Comparison of ENCODE assay signal across 1 cellular context in the genomic region with DNA sequence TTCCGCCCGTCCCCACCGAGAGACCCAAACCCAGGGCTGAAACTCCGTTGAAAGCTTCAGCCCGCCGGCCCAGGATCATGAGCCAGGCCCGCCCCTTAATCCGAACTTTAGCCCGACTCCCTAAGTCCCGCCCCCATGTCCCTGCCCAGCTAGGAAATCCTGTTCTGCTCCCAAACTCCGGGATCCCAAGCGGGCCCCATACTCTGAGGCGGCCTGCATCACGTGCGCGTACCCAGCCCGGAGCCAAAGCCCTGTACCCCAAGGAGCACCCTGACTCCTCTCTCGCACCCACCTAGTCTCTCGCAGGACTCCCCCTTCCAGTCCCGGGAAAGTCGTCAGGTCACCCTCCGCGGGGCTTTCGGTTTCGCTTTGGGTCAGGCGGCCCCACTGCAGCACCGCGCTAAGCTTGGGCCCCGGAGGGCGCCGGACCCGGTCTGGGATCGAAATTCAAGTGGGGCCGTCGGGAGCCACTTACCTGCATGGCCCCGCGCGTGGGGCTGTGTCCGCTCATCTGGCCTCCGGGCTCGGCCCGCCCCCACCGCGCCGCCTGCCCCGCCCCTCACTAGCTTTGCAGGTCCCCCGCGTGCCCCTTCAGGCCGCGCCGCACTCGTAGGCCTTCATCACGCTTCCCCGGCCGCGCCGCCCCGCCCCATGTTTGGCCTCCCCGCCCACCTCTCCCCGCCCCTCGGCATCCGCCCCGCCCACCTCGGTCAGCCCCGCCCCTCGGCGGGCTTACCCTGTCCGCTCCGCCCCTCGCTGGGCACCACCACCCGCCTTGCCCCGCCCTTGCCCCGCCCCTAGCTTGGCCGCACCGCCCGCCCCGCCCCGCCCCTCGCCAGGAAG.
A peak's percentile ranks its signal among the peaks of the same experiment; 100 is the strongest.
TF ChIP-seq lines count a peak whose summit lies in the region.

A gene (minus strand): TSS at position 629 of the 843 bp plus-strand sequence. CDS start 118 bp downstream, at position 511.

TF ChIP-seq in HepG2, 621 proteins besides CTCF, POLR2A, EP300 and RAD21 (continued from another document and continues in another):
- TF ChIP-seq, protein P1, sequence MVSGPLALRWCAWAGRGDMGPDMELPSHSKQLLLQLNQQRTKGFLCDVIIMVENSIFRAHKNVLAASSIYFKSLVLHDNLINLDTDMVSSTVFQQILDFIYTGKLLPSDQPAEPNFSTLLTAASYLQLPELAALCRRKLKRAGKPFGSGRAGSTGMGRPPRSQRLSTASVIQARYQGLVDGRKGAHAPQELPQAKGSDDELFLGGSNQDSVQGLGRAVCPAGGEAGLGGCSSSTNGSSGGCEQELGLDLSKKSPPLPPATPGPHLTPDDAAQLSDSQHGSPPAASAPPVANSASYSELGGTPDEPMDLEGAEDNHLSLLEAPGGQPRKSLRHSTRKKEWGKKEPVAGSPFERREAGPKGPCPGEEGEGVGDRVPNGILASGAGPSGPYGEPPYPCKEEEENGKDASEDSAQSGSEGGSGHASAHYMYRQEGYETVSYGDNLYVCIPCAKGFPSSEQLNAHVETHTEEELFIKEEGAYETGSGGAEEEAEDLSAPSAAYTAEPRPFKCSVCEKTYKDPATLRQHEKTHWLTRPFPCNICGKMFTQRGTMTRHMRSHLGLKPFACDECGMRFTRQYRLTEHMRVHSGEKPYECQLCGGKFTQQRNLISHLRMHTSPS (CRISPR knock-in tag; IDR thresholded peaks at IDR 0.05; ENCODE audit: low read depth), result peak; percentile 26; the same call in 1 of the 2 replicates
- TF ChIP-seq RFXAP (CRISPR knock-in tag; IDR thresholded peaks at IDR 0.05; ENCODE audit: borderline replicate concordance), result peak; percentile 40; the same call in 1 of the 2 replicates
- peak; percentile 59; the same call in 1 of the 2 replicates for TF ChIP-seq KLF12 (CRISPR knock-in tag; IDR thresholded peaks at IDR 0.05; ENCODE audit: borderline replicate concordance)
- peak; percentile 76; the same call in 1 of the 2 replicates for TF ChIP-seq SNAI1 (CRISPR knock-in tag; IDR thresholded peaks at IDR 0.05; ENCODE audit: borderline replicate concordance)
- TF ChIP-seq, protein P2, sequence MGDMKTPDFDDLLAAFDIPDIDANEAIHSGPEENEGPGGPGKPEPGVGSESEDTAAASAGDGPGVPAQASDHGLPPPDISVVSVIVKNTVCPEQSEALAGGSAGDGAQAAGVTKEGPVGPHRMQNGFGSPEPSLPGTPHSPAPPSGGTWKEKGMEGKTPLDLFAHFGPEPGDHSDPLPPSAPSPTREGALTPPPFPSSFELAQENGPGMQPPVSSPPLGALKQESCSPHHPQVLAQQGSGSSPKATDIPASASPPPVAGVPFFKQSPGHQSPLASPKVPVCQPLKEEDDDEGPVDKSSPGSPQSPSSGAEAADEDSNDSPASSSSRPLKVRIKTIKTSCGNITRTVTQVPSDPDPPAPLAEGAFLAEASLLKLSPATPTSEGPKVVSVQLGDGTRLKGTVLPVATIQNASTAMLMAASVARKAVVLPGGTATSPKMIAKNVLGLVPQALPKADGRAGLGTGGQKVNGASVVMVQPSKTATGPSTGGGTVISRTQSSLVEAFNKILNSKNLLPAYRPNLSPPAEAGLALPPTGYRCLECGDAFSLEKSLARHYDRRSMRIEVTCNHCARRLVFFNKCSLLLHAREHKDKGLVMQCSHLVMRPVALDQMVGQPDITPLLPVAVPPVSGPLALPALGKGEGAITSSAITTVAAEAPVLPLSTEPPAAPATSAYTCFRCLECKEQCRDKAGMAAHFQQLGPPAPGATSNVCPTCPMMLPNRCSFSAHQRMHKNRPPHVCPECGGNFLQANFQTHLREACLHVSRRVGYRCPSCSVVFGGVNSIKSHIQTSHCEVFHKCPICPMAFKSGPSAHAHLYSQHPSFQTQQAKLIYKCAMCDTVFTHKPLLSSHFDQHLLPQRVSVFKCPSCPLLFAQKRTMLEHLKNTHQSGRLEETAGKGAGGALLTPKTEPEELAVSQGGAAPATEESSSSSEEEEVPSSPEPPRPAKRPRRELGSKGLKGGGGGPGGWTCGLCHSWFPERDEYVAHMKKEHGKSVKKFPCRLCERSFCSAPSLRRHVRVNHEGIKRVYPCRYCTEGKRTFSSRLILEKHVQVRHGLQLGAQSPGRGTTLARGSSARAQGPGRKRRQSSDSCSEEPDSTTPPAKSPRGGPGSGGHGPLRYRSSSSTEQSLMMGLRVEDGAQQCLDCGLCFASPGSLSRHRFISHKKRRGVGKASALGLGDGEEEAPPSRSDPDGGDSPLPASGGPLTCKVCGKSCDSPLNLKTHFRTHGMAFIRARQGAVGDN (CRISPR knock-in tag; IDR thresholded peaks at IDR 0.05), result peak; percentile 90
- 0 out of 2 replicates have a peak, but pooled peaks have one; percentile 55 for TF ChIP-seq ZSCAN9 (CRISPR knock-in tag; IDR thresholded peaks at IDR 0.05; ENCODE audit: borderline replicate concordance)
- TF ChIP-seq, protein P3, sequence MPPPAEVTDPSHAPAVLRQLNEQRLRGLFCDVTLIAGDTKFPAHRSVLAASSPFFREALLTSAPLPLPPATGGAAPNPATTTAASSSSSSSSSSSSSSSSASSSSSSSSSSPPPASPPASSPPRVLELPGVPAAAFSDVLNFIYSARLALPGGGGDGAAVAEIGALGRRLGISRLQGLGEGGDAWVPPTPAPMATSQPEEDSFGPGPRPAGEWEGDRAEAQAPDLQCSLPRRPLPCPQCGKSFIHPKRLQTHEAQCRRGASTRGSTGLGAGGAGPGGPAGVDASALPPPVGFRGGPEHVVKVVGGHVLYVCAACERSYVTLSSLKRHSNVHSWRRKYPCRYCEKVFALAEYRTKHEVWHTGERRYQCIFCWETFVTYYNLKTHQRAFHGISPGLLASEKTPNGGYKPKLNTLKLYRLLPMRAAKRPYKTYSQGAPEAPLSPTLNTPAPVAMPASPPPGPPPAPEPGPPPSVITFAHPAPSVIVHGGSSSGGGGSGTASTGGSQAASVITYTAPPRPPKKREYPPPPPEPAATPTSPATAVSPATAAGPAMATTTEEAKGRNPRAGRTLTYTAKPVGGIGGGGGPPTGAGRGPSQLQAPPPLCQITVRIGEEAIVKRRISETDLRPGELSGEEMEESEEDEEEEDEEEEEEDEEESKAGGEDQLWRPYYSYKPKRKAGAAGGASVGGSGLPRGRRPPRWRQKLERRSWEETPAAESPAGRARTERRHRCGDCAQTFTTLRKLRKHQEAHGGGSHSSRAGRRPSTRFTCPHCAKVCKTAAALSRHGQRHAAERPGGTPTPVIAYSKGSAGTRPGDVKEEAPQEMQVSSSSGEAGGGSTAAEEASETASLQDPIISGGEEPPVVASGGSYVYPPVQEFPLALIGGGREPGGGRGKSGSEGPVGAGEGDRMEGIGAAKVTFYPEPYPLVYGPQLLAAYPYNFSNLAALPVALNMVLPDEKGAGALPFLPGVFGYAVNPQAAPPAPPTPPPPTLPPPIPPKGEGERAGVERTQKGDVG (CRISPR knock-in tag; IDR thresholded peaks at IDR 0.05; ENCODE audit: borderline replicate concordance), result 0 out of 2 replicates have a peak, but pooled peaks have one; percentile 24
- peak; percentile 93 for TF ChIP-seq ZNF883 (CRISPR knock-in tag; IDR thresholded peaks at IDR 0.05; ENCODE audit: not compliant biosample characterization)
- TF ChIP-seq ZNF839 (CRISPR knock-in tag; IDR thresholded peaks at IDR 0.05; ENCODE audit: borderline replicate concordance), result peak; percentile 86
- TF ChIP-seq, protein P4, sequence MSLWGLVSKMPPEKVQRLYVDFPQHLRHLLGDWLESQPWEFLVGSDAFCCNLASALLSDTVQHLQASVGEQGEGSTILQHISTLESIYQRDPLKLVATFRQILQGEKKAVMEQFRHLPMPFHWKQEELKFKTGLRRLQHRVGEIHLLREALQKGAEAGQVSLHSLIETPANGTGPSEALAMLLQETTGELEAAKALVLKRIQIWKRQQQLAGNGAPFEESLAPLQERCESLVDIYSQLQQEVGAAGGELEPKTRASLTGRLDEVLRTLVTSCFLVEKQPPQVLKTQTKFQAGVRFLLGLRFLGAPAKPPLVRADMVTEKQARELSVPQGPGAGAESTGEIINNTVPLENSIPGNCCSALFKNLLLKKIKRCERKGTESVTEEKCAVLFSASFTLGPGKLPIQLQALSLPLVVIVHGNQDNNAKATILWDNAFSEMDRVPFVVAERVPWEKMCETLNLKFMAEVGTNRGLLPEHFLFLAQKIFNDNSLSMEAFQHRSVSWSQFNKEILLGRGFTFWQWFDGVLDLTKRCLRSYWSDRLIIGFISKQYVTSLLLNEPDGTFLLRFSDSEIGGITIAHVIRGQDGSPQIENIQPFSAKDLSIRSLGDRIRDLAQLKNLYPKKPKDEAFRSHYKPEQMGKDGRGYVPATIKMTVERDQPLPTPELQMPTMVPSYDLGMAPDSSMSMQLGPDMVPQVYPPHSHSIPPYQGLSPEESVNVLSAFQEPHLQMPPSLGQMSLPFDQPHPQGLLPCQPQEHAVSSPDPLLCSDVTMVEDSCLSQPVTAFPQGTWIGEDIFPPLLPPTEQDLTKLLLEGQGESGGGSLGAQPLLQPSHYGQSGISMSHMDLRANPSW (CRISPR knock-in tag; IDR thresholded peaks at IDR 0.05; ENCODE audit: borderline replicate concordance), result no peak
- peak; percentile 59; the same call in 1 of the 2 replicates for TF ChIP-seq RXRA (CRISPR knock-in tag; IDR thresholded peaks at IDR 0.05)
- TF ChIP-seq, protein P5, sequence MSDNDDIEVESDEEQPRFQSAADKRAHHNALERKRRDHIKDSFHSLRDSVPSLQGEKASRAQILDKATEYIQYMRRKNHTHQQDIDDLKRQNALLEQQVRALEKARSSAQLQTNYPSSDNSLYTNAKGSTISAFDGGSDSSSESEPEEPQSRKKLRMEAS (IDR thresholded peaks at IDR 0.05), result peak; percentile 86
- TF ChIP-seq ZBTB3 (CRISPR knock-in tag; IDR thresholded peaks at IDR 0.05; ENCODE audit: borderline replicate concordance, low read depth), result peak; percentile 43; the same call in 1 of the 2 replicates
- no peak for TF ChIP-seq ZNF562 (CRISPR knock-in tag; IDR thresholded peaks at IDR 0.05; ENCODE audit: borderline replicate concordance)
- TF ChIP-seq, protein P6, sequence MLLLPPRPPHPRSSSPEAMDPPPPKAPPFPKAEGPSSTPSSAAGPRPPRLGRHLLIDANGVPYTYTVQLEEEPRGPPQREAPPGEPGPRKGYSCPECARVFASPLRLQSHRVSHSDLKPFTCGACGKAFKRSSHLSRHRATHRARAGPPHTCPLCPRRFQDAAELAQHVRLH (CRISPR knock-in tag; IDR thresholded peaks at IDR 0.05; ENCODE audit: borderline replicate concordance, low read depth), result peak; percentile 72; the same call in 1 of the 2 replicates
- TF ChIP-seq ZNF563 (CRISPR knock-in tag; IDR thresholded peaks at IDR 0.05), result peak; percentile 93
- peak; percentile 76; the same call in 1 of the 2 replicates for TF ChIP-seq SAFB2 (CRISPR knock-in tag; IDR thresholded peaks at IDR 0.05; ENCODE audit: borderline replicate concordance, low read depth)
- peak; percentile 79 for TF ChIP-seq BHLHE40 (IDR thresholded peaks at IDR 0.05; ENCODE audit: low read length)
- TF ChIP-seq, protein P7, sequence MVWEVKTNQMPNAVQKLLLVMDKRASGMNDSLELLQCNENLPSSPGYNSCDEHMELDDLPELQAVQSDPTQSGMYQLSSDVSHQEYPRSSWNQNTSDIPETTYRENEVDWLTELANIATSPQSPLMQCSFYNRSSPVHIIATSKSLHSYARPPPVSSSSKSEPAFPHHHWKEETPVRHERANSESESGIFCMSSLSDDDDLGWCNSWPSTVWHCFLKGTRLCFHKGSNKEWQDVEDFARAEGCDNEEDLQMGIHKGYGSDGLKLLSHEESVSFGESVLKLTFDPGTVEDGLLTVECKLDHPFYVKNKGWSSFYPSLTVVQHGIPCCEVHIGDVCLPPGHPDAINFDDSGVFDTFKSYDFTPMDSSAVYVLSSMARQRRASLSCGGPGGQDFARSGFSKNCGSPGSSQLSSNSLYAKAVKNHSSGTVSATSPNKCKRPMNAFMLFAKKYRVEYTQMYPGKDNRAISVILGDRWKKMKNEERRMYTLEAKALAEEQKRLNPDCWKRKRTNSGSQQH (CRISPR knock-in tag; IDR thresholded peaks at IDR 0.05; ENCODE audit: low read depth), result peak; percentile 37; the same call in 1 of the 2 replicates
- no peak for TF ChIP-seq FOXA1 (IDR thresholded peaks at IDR 0.05)
- TF ChIP-seq FOXA1 (CRISPR knock-in tag; IDR thresholded peaks at IDR 0.05), result no peak
- peak; percentile 63; the same call in 1 of the 2 replicates for TF ChIP-seq HNRNPL (IDR thresholded peaks at IDR 0.05; ENCODE audit: low read depth, low read length)
- TF ChIP-seq MED8 (CRISPR knock-in tag; IDR thresholded peaks at IDR 0.05; ENCODE audit: insufficient replicate concordance), result peak; percentile 51
- peak; percentile 32; the same call in 1 of the 2 replicates for TF ChIP-seq ZNF331 (CRISPR knock-in tag; IDR thresholded peaks at IDR 0.05)
- TF ChIP-seq, protein P8, sequence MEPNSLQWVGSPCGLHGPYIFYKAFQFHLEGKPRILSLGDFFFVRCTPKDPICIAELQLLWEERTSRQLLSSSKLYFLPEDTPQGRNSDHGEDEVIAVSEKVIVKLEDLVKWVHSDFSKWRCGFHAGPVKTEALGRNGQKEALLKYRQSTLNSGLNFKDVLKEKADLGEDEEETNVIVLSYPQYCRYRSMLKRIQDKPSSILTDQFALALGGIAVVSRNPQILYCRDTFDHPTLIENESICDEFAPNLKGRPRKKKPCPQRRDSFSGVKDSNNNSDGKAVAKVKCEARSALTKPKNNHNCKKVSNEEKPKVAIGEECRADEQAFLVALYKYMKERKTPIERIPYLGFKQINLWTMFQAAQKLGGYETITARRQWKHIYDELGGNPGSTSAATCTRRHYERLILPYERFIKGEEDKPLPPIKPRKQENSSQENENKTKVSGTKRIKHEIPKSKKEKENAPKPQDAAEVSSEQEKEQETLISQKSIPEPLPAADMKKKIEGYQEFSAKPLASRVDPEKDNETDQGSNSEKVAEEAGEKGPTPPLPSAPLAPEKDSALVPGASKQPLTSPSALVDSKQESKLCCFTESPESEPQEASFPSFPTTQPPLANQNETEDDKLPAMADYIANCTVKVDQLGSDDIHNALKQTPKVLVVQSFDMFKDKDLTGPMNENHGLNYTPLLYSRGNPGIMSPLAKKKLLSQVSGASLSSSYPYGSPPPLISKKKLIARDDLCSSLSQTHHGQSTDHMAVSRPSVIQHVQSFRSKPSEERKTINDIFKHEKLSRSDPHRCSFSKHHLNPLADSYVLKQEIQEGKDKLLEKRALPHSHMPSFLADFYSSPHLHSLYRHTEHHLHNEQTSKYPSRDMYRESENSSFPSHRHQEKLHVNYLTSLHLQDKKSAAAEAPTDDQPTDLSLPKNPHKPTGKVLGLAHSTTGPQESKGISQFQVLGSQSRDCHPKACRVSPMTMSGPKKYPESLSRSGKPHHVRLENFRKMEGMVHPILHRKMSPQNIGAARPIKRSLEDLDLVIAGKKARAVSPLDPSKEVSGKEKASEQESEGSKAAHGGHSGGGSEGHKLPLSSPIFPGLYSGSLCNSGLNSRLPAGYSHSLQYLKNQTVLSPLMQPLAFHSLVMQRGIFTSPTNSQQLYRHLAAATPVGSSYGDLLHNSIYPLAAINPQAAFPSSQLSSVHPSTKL (CRISPR knock-in tag; IDR thresholded peaks at IDR 0.05), result peak; percentile 64; the same call in 1 of the 2 replicates
- peak; percentile 78; the same call in 1 of the 2 replicates for TF ChIP-seq BORCS8-MEF2B (CRISPR knock-in tag; IDR thresholded peaks at IDR 0.05)
- TF ChIP-seq, protein P9, sequence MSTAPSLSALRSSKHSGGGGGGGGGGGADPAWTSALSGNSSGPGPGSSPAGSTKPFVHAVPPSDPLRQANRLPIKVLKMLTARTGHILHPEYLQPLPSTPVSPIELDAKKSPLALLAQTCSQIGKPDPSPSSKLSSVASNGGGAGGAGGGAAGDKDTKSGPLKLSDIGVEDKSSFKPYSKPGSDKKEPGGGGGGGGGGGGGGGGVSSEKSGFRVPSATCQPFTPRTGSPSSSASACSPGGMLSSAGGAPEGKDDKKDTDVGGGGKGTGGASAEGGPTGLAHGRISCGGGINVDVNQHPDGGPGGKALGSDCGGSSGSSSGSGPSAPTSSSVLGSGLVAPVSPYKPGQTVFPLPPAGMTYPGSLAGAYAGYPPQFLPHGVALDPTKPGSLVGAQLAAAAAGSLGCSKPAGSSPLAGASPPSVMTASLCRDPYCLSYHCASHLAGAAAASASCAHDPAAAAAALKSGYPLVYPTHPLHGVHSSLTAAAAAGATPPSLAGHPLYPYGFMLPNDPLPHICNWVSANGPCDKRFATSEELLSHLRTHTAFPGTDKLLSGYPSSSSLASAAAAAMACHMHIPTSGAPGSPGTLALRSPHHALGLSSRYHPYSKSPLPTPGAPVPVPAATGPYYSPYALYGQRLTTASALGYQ (CRISPR knock-in tag; IDR thresholded peaks at IDR 0.05), result 0 out of 2 replicates have a peak, but pooled peaks have one; percentile 39
